ENCODE assay signal across 20 cellular contexts in the genomic region with DNA sequence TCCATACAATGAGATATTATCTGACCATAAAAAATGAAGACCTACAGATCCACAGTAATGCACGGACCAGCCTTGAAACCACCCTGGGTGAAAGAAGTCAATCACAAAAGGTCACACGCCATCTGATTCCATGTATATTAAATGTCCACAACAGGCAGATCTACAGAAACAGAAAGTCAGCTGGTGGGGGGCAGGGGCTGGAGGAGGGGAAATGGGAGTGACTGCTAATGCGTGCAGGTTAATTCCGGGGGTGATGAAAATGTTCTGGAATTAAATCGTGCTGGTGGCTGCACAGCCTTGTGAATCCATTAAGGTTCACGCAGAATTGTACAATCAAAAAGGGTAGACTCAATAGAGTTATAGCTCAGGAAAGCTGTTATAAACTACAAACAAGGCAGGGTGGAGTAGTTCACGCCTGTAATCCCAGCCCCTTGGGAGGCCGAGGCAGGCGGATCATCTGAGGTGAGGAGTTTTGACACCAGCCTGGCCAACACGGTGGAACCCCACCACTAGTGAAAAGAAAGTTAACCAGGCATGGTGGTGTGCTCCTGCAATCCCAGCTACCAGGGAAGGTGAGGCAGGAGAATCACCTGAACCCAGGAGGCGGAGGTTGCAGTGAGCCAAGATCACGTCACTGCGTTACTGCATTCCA.
DNase-seq lines count a peak whose midpoint lies in the region; ATAC-seq and TF ChIP-seq lines count a peak whose summit lies in the region.
"Had no signal": no experiment of that assay in that cellular context is flagged by ENCODE, and none has a peak within 500 bp of the region (broad histone marks: within the 10 kb centered on the region; RNA-seq: fewer than 3 reads in every experiment).

No MANE protein-coding gene starts in this region.

- peaks cover 40% of the 10 kb centered on the region for H3K4me1 Mint-ChIP-seq in T-helper 2 cell treated with Interferon-gamma antibody and Interleukin-4, amounts not matched to agents 5 μg/mL and 100 μg/mL, for 36 hours (ENCODE audit: low read depth)
- H3K4me1 Mint-ChIP-seq in effector memory CD8-positive, alpha-beta T cell (ENCODE audit: low read depth in 2 of 2), result peaks cover 33% of the 10 kb centered on the region in 2 donors
- peaks cover 34% of the 10 kb centered on the region for H3K4me1 Mint-ChIP-seq in nephron progenitor cell

- DNase-seq in T-helper 2 cell treated with Interferon-gamma antibody and Interleukin-4, amounts not matched to agents 5 μg/mL and 100 μg/mL, for 36 hours (ENCODE audit: low spot score), result no peak
- DNase-seq in T-helper 2 cell (no peak), OCI-M1 (lab: John Stamatoyannopoulos, UW) (peak; percentile 58), nephron progenitor cell (no peak), GM13977 (ENCODE audit: low spot score) (no peak), kidney glomerular epithelial cell (lab: John Stamatoyannopoulos, UW) (no peak)
- DNase-seq in effector memory CD8-positive, alpha-beta T cell, result no peak
- DNase-seq: 8988T; activated gamma-delta T cell treated with Interleukin-2 at 50 U/mL for 16 hours; aorta; central memory CD4-positive, alpha-beta T cell; DMS79; Kasumi-1; lower lobe of right lung; NCI-H1694; SIG-M5; stimulated activated CD4-positive, alpha-beta T cell treated with anti-CD3 and anti-CD28 coated beads, Interleukin-2, amount 100 ng/mL, for 24 hours; stimulated activated naive CD4-positive, alpha-beta T cell; thyroid gland had no signal

- in situ Hi-C loops in GM13977 (cut with MboI; ENCODE audit: low pct_unique_long_range_greater_than_20kb, low sequenced_read_pairs, unreplicated experiment), result loop anchor here (10.0 kb wide), 1 partner anchor 54 kb away; a partner anchor contains a TSS

- peak overlapping the region; percentile 64 for H3K27ac Mint-ChIP-seq in T-helper 2 cell treated with Interferon-gamma antibody and Interleukin-4, amounts not matched to agents 5 μg/mL and 100 μg/mL, for 36 hours
- peak overlapping the region; percentile 98 to 99 for H3K27ac Mint-ChIP-seq in effector memory CD8-positive, alpha-beta T cell
- H3K27ac Mint-ChIP-seq in nephron progenitor cell, result peak overlapping the region; percentile 36

- H3K36me3 Mint-ChIP-seq in T-helper 2 cell treated with Interferon-gamma antibody and Interleukin-4, amounts not matched to agents 5 μg/mL and 100 μg/mL, for 36 hours (ENCODE audit: low read depth), result peaks cover 8% of the 10 kb centered on the region
- H3K36me3 Mint-ChIP-seq in effector memory CD8-positive, alpha-beta T cell (ENCODE audit: insufficient read depth), result peaks cover 24% of the 10 kb centered on the region
- peaks cover 19% of the 10 kb centered on the region for H3K36me3 Mint-ChIP-seq in nephron progenitor cell (ENCODE audit: low read depth)

- no peak for TF ChIP-seq CTCF in nephron progenitor cell (IDR thresholded peaks at IDR 0.05)
- TF ChIP-seq CTCF in GM13977 (IDR thresholded peaks at IDR 0.05; ENCODE audit: extremely low read depth, insufficient read depth, missing control alignments), result no peak

- ATAC-seq in effector memory CD8-positive, alpha-beta T cell (replicated peaks), result no peak
- ATAC-seq in HG03378 (IDR thresholded peaks at IDR 0.05; ENCODE audit: unreplicated experiment), result no peak
- ATAC-seq: lower lobe of right lung had no signal

- H3K9me3 Mint-ChIP-seq in T-helper 2 cell treated with Interferon-gamma antibody and Interleukin-4, amounts not matched to agents 5 μg/mL and 100 μg/mL, for 36 hours, result no peaks in the 10 kb centered on the region
- no peaks in the 10 kb centered on the region for H3K9me3 Mint-ChIP-seq in effector memory CD8-positive, alpha-beta T cell
- H3K9me3 Mint-ChIP-seq in nephron progenitor cell, result peaks cover 21% of the 10 kb centered on the region

- no peak overlapping the region for H3K4me3 Mint-ChIP-seq in T-helper 2 cell treated with Interferon-gamma antibody and Interleukin-4, amounts not matched to agents 5 μg/mL and 100 μg/mL, for 36 hours
- H3K4me3 Mint-ChIP-seq in effector memory CD8-positive, alpha-beta T cell, result no peak overlapping the region
- no peak overlapping the region for H3K4me3 Mint-ChIP-seq in nephron progenitor cell

- H3K27me3 Mint-ChIP-seq in T-helper 2 cell treated with Interferon-gamma antibody and Interleukin-4, amounts not matched to agents 5 μg/mL and 100 μg/mL, for 36 hours (ENCODE audit: low read depth), result no peaks in the 10 kb centered on the region
- H3K27me3 Mint-ChIP-seq in effector memory CD8-positive, alpha-beta T cell, result no peaks in the 10 kb centered on the region
- H3K27me3 Mint-ChIP-seq in nephron progenitor cell (ENCODE audit: low read depth, poor library complexity), result peaks cover 3% of the 10 kb centered on the region

Comparison
In these comparisons a context has a peak if more than half of its experiments do, and no peak if none do; other contexts are left out.
1. H3K27ac Mint-ChIP-seq: peak in every context shown above with its lines; median percentile 98 in effector memory CD8-positive, alpha-beta T cell; 64 in T-helper 2 cell treated with Interferon-gamma antibody and Interleukin-4, amounts not matched to agents 5 μg/mL and 100 μg/mL, for 36 hours; 36 in nephron progenitor cell.